ENCODE assay signal across 9 cellular contexts in the genomic region with DNA sequence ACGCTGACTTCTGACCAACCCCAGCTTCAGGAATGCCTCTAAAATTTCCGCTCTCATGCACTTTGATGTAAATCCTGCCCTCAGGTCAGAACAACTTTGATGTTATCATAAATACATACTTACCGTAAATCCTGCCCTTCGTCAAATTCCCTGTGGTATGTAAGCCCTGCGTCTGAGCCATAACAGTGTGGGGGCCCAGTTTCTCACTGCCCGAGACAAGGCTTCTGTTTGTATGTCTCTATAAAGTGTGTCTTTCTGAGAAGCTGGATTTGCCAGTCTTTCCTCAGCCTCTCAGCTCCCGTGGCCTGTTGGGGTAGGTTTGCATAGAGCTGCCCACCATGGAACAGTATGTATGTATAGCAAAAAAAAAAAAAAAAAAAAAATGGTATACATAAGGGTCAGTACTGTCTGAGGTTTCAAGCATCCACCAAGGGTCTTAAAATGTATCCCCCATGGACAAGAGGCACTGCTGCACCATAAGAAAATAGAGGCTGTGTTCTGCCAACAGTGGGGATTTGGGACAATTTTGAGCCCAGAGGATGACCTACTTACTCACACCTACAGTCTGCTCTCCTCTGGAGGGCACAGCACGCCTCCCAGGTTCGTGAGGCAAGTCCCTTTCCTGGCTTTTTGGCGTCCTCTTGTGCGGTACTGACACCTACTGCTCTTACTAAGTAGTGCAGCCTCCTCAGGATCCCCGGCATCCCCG. TPM values are rescaled to one million over a fixed set of nuclear protein-coding genes. Genes with fewer than 3 reads are reported as not detected.
DNase-seq lines count a peak whose midpoint lies in the region; ATAC-seq and TF ChIP-seq lines count a peak whose summit lies in the region.
"Had no signal": no experiment of that assay in that cellular context is flagged by ENCODE, and none has a peak within 500 bp of the region (broad histone marks: within the 10 kb centered on the region; RNA-seq: fewer than 3 reads in every experiment).

No MANE protein-coding gene starts in this region.

- no peak overlapping the region for H3K18ac ChIP-seq in neuronal stem cell (ENCODE audit: low read length)

- no peak overlapping the region for H3K9ac ChIP-seq in Loucy (ENCODE audit: low read depth, low read length, poor library complexity, severe bottlenecking)
- no peak overlapping the region for H3K9ac ChIP-seq in neuronal stem cell (ENCODE audit: low read depth, low read length, poor library complexity)

- H3K36me3 Mint-ChIP-seq in CD8-positive, alpha-beta memory T cell = peaks cover 0 to 64% (median 10%) of the 10 kb centered on the region in 3 donors
- H3K36me3 Mint-ChIP-seq in activated T-helper 17 cell treated with anti-CD3 and anti-CD28 coated beads, Interleukin-2, amount 50 U/mL, for 72 hours (ENCODE audit: low read depth) = peaks cover 84% of the 10 kb centered on the region
- H3K36me3 Mint-ChIP-seq: IgD-negative memory B cell had no signal

- H3K4me1 Mint-ChIP-seq in CD8-positive, alpha-beta memory T cell = peaks cover 3 to 12% (median 5%) of the 10 kb centered on the region in 3 donors
- peaks cover 10% of the 10 kb centered on the region for H3K4me1 Mint-ChIP-seq in activated T-helper 17 cell treated with anti-CD3 and anti-CD28 coated beads, Interleukin-2, amount 50 U/mL, for 72 hours

- H2BK120ac ChIP-seq in neuronal stem cell (ENCODE audit: low read depth, low read length) = no peak overlapping the region

- no peak overlapping the region for H3K23ac ChIP-seq in neuronal stem cell (ENCODE audit: low read depth, low read length, poor library complexity)

- H2BK5ac ChIP-seq in neuronal stem cell (ENCODE audit: low read length) = no peak overlapping the region

- H3K36me3 ChIP-seq in CD8-positive, alpha-beta memory T cell (ENCODE audit: insufficient read depth, low read length) = peaks cover 18% of the 10 kb centered on the region
- H3K36me3 ChIP-seq in Loucy (ENCODE audit: insufficient read depth, low read length) = peaks cover 32% of the 10 kb centered on the region; the same call in 1 of the 2 replicates
- H3K36me3 ChIP-seq in neuronal stem cell (replicated peaks in 1 of 2; ENCODE audit: control insufficient read depth in 2 of 2, insufficient read depth in 2 of 2, low read length in 2 of 2) = peaks cover 18 to 84% of the 10 kb centered on the region in 2 donors

- H3K4me3 ChIP-seq in CD8-positive, alpha-beta memory T cell (ENCODE audit: low read length) = no peak overlapping the region
- H3K4me3 ChIP-seq in Loucy (ENCODE audit: low read length, poor library complexity, severe bottlenecking) (no peak overlapping the region), fibroblast of the aortic adventitia (ENCODE audit: low read depth, low read length) (no peak overlapping the region), neuronal stem cell (ENCODE audit: low read length in 2 of 2) (no peak overlapping the region)

- no peak overlapping the region for H4K8ac ChIP-seq in neuronal stem cell (ENCODE audit: low read depth, low read length)

- H2AFZ ChIP-seq in Loucy (ENCODE audit: low read length) = no peak overlapping the region
- no peak overlapping the region for H2AFZ ChIP-seq in neuronal stem cell (ENCODE audit: low read length)

- H3K4me2 ChIP-seq in Loucy (ENCODE audit: low read depth, low read length, poor library complexity, severe bottlenecking) (no peak overlapping the region), neuronal stem cell (ENCODE audit: insufficient read depth, low read length, poor library complexity, severe bottlenecking) (no peak overlapping the region)

- H3K4ac ChIP-seq in neuronal stem cell (ENCODE audit: low read length) = no peak overlapping the region

- H3K79me2 ChIP-seq in Loucy (ENCODE audit: insufficient read depth, low read length) = no peaks in the 10 kb centered on the region

- no peak overlapping the region for H3K4me3 Mint-ChIP-seq in CD8-positive, alpha-beta memory T cell
- no peak overlapping the region for H3K4me3 Mint-ChIP-seq in activated T-helper 17 cell treated with anti-CD3 and anti-CD28 coated beads, Interleukin-2, amount 50 U/mL, for 72 hours
- H3K4me3 Mint-ChIP-seq: IgD-negative memory B cell had no signal

- H3K9me2 ChIP-seq in Loucy (replicated peaks; ENCODE audit: low read depth, low read length) = no peaks in the 10 kb centered on the region

- no peak overlapping the region for H2AK5ac ChIP-seq in neuronal stem cell (ENCODE audit: low read depth, low read length)

- no CpG with 5 or more reads among the region's 13 CpGs for WGBS in neuronal stem cell (ENCODE audit: extremely low coverage in 2 of 2, insufficient read length in 2 of 2, insufficient replicate concordance in 1 of 2), 2 donors

- peak; percentile 59 to 87 (median 70) for DNase-seq in CD8-positive, alpha-beta memory T cell
- peak; percentile 88 for DNase-seq in RPMI8226
- peak; percentile 85 for DNase-seq in fibroblast of the aortic adventitia (ENCODE audit: low read depth)
- peak; percentile 76 for DNase-seq in neuronal stem cell (ENCODE audit: low spot score)
- peak; percentile 63 for DNase-seq in stromal cell of bone marrow (ENCODE audit: low read depth)

- POLR2A ChIA-PET in CD8-positive, alpha-beta memory T cell (lab: Charles Lee) = interaction anchor here (0.6 to 3.6 kb wide), 4 partner anchors 64 to 969 kb away, joined by 4 to 14 read pairs (median 6); partner anchors contain the start of gene SLC7A6

- no peaks in the 10 kb centered on the region for H3K79me1 ChIP-seq in neuronal stem cell (ENCODE audit: low read depth, low read length)

- peak; percentile 75 for ATAC-seq in GM21360 (IDR thresholded peaks at IDR 0.05; ENCODE audit: unreplicated experiment)
- ATAC-seq in activated T-helper 17 cell treated with anti-CD3 and anti-CD28 coated beads, Interleukin-2, amount 50 U/mL, for 72 hours (replicated peaks) = peak; percentile 98

- peak; percentile 94 for TF ChIP-seq CTCF in Loucy (conservative IDR thresholded peaks at IDR 0.05; ENCODE audit: low read length)
- TF ChIP-seq CTCF in fibroblast of the aortic adventitia (IDR thresholded peaks at IDR 0.05; ENCODE audit: insufficient read depth, low read length) = peak; percentile 95

- H2BK12ac ChIP-seq in neuronal stem cell (ENCODE audit: low read length) = no peak overlapping the region

- CTCF ChIA-PET in CD8-positive, alpha-beta memory T cell (lab: Charles Lee) = interaction anchor here (0.7 to 22.5 kb wide), 33 partner anchors 9 to 256 kb away, joined by 3 to 405 read pairs (median 6); partner anchors contain the start of genes PLA2G15, PRMT7, SLC7A6 and SLC7A6OS

- H3K9me3 ChIP-seq in CD8-positive, alpha-beta memory T cell (ENCODE audit: low read length) = no peaks in the 10 kb centered on the region
- no peaks in the 10 kb centered on the region for H3K9me3 ChIP-seq in Loucy (ENCODE audit: insufficient read depth, low read depth, low read length)
- H3K9me3 ChIP-seq in neuronal stem cell (replicated peaks in 1 of 2; ENCODE audit: control insufficient read depth in 2 of 2, insufficient read depth in 1 of 2, low read depth in 1 of 2, low read length in 2 of 2) = no peaks in the 10 kb centered on the region

- no peak overlapping the region for H3K14ac ChIP-seq in neuronal stem cell (ENCODE audit: low read length)

- no peak overlapping the region for H3K27ac ChIP-seq in CD8-positive, alpha-beta memory T cell (ENCODE audit: low read depth, low read length)
- H3K27ac ChIP-seq in neuronal stem cell (replicated peaks; ENCODE audit: low read length) = no peak overlapping the region

- H3K4me1 ChIP-seq in CD8-positive, alpha-beta memory T cell (ENCODE audit: insufficient read depth, low read length) = peaks cover 12% of the 10 kb centered on the region
- H3K4me1 ChIP-seq in Loucy (ENCODE audit: insufficient read depth, low read length, poor library complexity, severe bottlenecking) (peaks cover 29% of the 10 kb centered on the region), neuronal stem cell (ENCODE audit: control insufficient read depth in 2 of 2, insufficient read depth in 1 of 2, low read depth in 1 of 2, low read length in 2 of 2) (peaks cover 0 to 3% of the 10 kb centered on the region in 2 donors)

- peaks cover 13% of the 10 kb centered on the region for H3F3A ChIP-seq in Loucy (ENCODE audit: low read depth)

- no peak overlapping the region for H2BK15ac ChIP-seq in neuronal stem cell (ENCODE audit: low read length)

- no peaks in the 10 kb centered on the region for H4K20me1 ChIP-seq in Loucy (ENCODE audit: insufficient read depth, low read length, poor library complexity, severe bottlenecking)

- no peaks in the 10 kb centered on the region for H3K27me3 ChIP-seq in CD8-positive, alpha-beta memory T cell (ENCODE audit: insufficient read depth, low read length, poor library complexity, severe bottlenecking)
- H3K27me3 ChIP-seq in Loucy (ENCODE audit: insufficient read depth, low read length, poor library complexity, severe bottlenecking) (no peaks in the 10 kb centered on the region), neuronal stem cell (ENCODE audit: control insufficient read depth in 3 of 3, insufficient read depth in 3 of 3, low read depth in 1 of 3, low read length in 3 of 3) (no peaks in the 10 kb centered on the region)

- no peak overlapping the region for H4K91ac ChIP-seq in neuronal stem cell (ENCODE audit: low read depth, low read length, poor library complexity)

- H3K27me3 Mint-ChIP-seq in CD8-positive, alpha-beta memory T cell = no peaks in the 10 kb centered on the region
- H3K27me3 Mint-ChIP-seq in activated T-helper 17 cell treated with anti-CD3 and anti-CD28 coated beads, Interleukin-2, amount 50 U/mL, for 72 hours = no peaks in the 10 kb centered on the region
- H3K27me3 Mint-ChIP-seq: IgD-negative memory B cell had no signal

- H3K27ac Mint-ChIP-seq in CD8-positive, alpha-beta memory T cell = peak overlapping the region in 5 of 8 donors; percentile 7 to 83 (median 38)
- no peak overlapping the region for H3K27ac Mint-ChIP-seq in activated T-helper 17 cell treated with anti-CD3 and anti-CD28 coated beads, Interleukin-2, amount 50 U/mL, for 72 hours
- H3K27ac Mint-ChIP-seq: IgD-negative memory B cell had no signal

- no peaks in the 10 kb centered on the region for H3K9me3 Mint-ChIP-seq in CD8-positive, alpha-beta memory T cell
- H3K9me3 Mint-ChIP-seq in activated T-helper 17 cell treated with anti-CD3 and anti-CD28 coated beads, Interleukin-2, amount 50 U/mL, for 72 hours = no peaks in the 10 kb centered on the region
- H3K9me3 Mint-ChIP-seq: IgD-negative memory B cell had no signal

RNA-seq across cellular contexts. Expression of gene PRMT7, which starts 17.5 kb away (rescaled TPM):
- 10 to 100 TPM; 61.1 to 67.5 TPM for total RNA-seq in CD8-positive, alpha-beta memory T cell
- polyA plus RNA-seq in CD8-positive, alpha-beta memory T cell = 41.8 TPM
- 10 to 100 TPM; 53.3 to 57.8 TPM for total RNA-seq in activated T-helper 17 cell treated with anti-CD3 and anti-CD28 coated beads, Interleukin-2, amount 50 U/mL, for 72 hours
- 36.9 and 42.1 TPM in 2 replicates for total RNA-seq in fibroblast of the aortic adventitia (ENCODE audit: low replicate concordance)
- 29.2 TPM for polyA plus RNA-seq in neuronal stem cell (2013, experiment 1 of 2)
- polyA plus RNA-seq in neuronal stem cell (2013, experiment 2 of 2) = 27.7 TPM

RNA-seq across cellular contexts. Expression of gene SLC7A6OS, which starts 17.6 kb away (rescaled TPM):
- total RNA-seq in CD8-positive, alpha-beta memory T cell = 10 to 100 TPM; 21.8 to 25.5 TPM
- polyA plus RNA-seq in CD8-positive, alpha-beta memory T cell = 28.2 TPM
- total RNA-seq in activated T-helper 17 cell treated with anti-CD3 and anti-CD28 coated beads, Interleukin-2, amount 50 U/mL, for 72 hours = 10 to 100 TPM; 21.3 to 21.8 TPM
- 11.5 and 12.1 TPM in 2 replicates for total RNA-seq in fibroblast of the aortic adventitia (ENCODE audit: low replicate concordance)
- polyA plus RNA-seq in neuronal stem cell (2013, experiment 1 of 2) = 11.8 TPM
- 12.4 TPM for polyA plus RNA-seq in neuronal stem cell (2013, experiment 2 of 2)
